Comparison of ENCODE assay signal across 27 cellular contexts in the genomic region with DNA sequence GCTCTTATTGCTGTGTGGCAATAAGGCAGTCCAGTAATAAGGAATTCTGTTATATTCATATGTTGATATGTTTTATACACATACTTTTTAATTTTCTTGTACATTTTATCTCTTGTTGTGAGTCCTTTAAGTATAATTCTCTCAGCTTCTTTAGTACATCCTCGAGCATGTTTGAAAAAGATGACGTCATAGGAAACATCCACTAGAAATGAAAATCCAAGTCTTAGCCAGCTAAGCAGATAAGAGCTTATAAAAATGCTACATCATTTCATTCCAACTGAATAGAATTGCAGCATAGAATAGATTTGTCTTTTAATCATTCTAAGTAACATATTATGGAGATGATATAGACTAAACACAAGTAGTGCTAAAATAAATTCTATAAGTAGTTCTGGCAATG.
"Had no signal": no experiment of that assay in that cellular context is flagged by ENCODE, and none has a peak within 500 bp of the region (broad histone marks: within the 10 kb centered on the region; RNA-seq: fewer than 3 reads in every experiment).

No MANE protein-coding gene starts in this region.

- H3K9me3 ChIP-seq: Peyer's patch, SJSA1 had no signal

- H3K9ac ChIP-seq: SK-N-SH had no signal

- H3K36me3 ChIP-seq: adrenal gland, SJSA1 had no signal

- H3K27ac ChIP-seq: adrenal gland, Peyer's patch, SJSA1 had no signal

- DNase-seq: activated CD4-positive, alpha-beta T cell treated with anti-CD3 and anti-CD28 coated beads, Interleukin-2, amount 10 ng/mL, durations not matched to agents 24 days and 14 days; activated CD4-positive, alpha-beta T cell treated with anti-CD3 and anti-CD28 coated beads, Interleukin-2, amount 50 U/mL, for 4 hours; activated CD8-positive, alpha-beta T cell treated with anti-CD3 and anti-CD28 coated beads for 36 hours; activated effector memory CD4-positive, alpha-beta T cell treated with anti-CD3 and anti-CD28 coated beads, Interleukin-2, amount 50 U/mL, for 16 hours; activated naive CD4-positive, alpha-beta T cell; activated naive CD8-positive, alpha-beta T cell treated with anti-CD3 and anti-CD28 coated beads, Interleukin-2, amount 10 ng/mL, durations not matched to agents 7 days and 5 days; activated T-cell treated with anti-CD3 and anti-CD28 coated beads, Interleukin-2, amount 50 U/mL, for 1 hour; activated T-cell treated with anti-CD3 and anti-CD28 coated beads, Interleukin-2, amount 50 U/mL, for 72 hours; adrenal gland; anterior cingulate cortex; central memory CD4-positive, alpha-beta T cell; NCI-H1092 treated with DMSO at 0.1 percent for 48 hours; NCI-H146; NCI-H187; NCI-H2029 treated with DMSO at 0.1 percent for 48 hours; NCI-H2107; NCI-H345; NCI-H524 treated with DMSO at 0.1 percent for 48 hours; NK-92 treated with Interleukin-12 subunit alpha and Interleukin-12 subunit beta, amount 100 ng/mL, for 24 hours; PC-3; Peyer's patch; RPMI8226; SHP77 treated with DMSO at 0.1 percent for 48 hours; SK-N-SH had no signal

- H3K4me1 ChIP-seq: adrenal gland, Peyer's patch, SJSA1 had no signal

- FAIRE-seq: bronchial epithelial cell, TTC549 had no signal

- H3K27me3 ChIP-seq: adrenal gland, Peyer's patch, SJSA1 had no signal

- H3K4me3 ChIP-seq: adrenal gland, Peyer's patch, SJSA1 had no signal
